In genomic region chr1:46039571-46040052, GRCh38 we compare ENCODE assay signal across 11 cellular contexts.
DNase-seq lines count a peak whose midpoint lies in the region; ATAC-seq lines count a peak whose summit lies in the region.
"Had no signal": no experiment of that assay in that cellular context is flagged by ENCODE, and none has a peak within 500 bp of the region (broad histone marks: within the 10 kb centered on the region; RNA-seq: fewer than 3 reads in every experiment).

No MANE protein-coding gene starts in this region.

- no peak overlapping the region for H3K9ac ChIP-seq in mesenchymal stem cell (ENCODE audit: low read length)

- no peaks in the 10 kb centered on the region for H3K36me3 Mint-ChIP-seq in activated naive CD4-positive, alpha-beta T cell treated with anti-CD3 and anti-CD28 coated beads, Interleukin-2, amount 10 ng/mL, durations not matched to agents 7 days and 5 days
- H3K36me3 Mint-ChIP-seq: activated naive CD8-positive, alpha-beta T cell treated with anti-CD3 and anti-CD28 coated beads, Interleukin-2, amount 10 ng/mL, durations not matched to agents 7 days and 5 days had no signal

- H3K9me3 ChIP-seq in mesenchymal stem cell (ENCODE audit: control insufficient read depth, low read length) = no peaks in the 10 kb centered on the region
- H3K9me3 ChIP-seq: ovary had no signal

- no peak overlapping the region for H3K23ac ChIP-seq in mesenchymal stem cell (ENCODE audit: low read length in 2 of 2)

- no peak overlapping the region for H3K4ac ChIP-seq in mesenchymal stem cell (ENCODE audit: low read depth in 1 of 2, low read length in 2 of 2)

- H3K27me3 ChIP-seq in mesenchymal stem cell (ENCODE audit: control insufficient read depth in 1 of 2, insufficient read depth in 1 of 2, low read length in 2 of 2) = no peaks in the 10 kb centered on the region
- H3K27me3 ChIP-seq: ovary had no signal

- H3K4me3 Mint-ChIP-seq in activated naive CD4-positive, alpha-beta T cell treated with anti-CD3 and anti-CD28 coated beads, Interleukin-2, amount 10 ng/mL, durations not matched to agents 7 days and 5 days = no peak overlapping the region
- H3K4me3 Mint-ChIP-seq: activated naive CD8-positive, alpha-beta T cell treated with anti-CD3 and anti-CD28 coated beads, Interleukin-2, amount 10 ng/mL, durations not matched to agents 7 days and 5 days had no signal

- H2BK120ac ChIP-seq in mesenchymal stem cell (ENCODE audit: low read depth, low read length) = no peak overlapping the region

- H3K27ac Mint-ChIP-seq in activated naive CD4-positive, alpha-beta T cell treated with anti-CD3 and anti-CD28 coated beads, Interleukin-2, amount 10 ng/mL, durations not matched to agents 7 days and 5 days = no peak overlapping the region
- H3K27ac Mint-ChIP-seq: activated naive CD8-positive, alpha-beta T cell treated with anti-CD3 and anti-CD28 coated beads, Interleukin-2, amount 10 ng/mL, durations not matched to agents 7 days and 5 days had no signal

- peak overlapping the region in 1 of 2 experiments; percentile 38 for H3K18ac ChIP-seq in mesenchymal stem cell (ENCODE audit: low read depth in 1 of 2, low read length in 2 of 2)

- H3K36me3 ChIP-seq in mesenchymal stem cell (ENCODE audit: control insufficient read depth in 1 of 2, insufficient read depth in 2 of 2, low read depth in 1 of 2, low read length in 2 of 2) = peaks cover 8 to 42% of the 10 kb centered on the region in 2 experiments
- H3K36me3 ChIP-seq: ovary had no signal

- DNase-seq in Daoy (ENCODE audit: low read depth) (peak; percentile 71), NCI-H2081 treated with DMSO at 0.1 percent for 48 hours (lab: John Stamatoyannopoulos, UW) (peak; percentile 68), cerebellar cortex (ENCODE audit: low spot score) (peak; percentile 62), mesenchymal stem cell (peak; percentile 32), HPDE6-E6E7 (ENCODE audit: extremely low spot score) (no peak)
- no peak for DNase-seq in activated CD4-positive, alpha-beta T cell treated with anti-CD3 and anti-CD28 coated beads for 4 hours
- DNase-seq in activated naive CD4-positive, alpha-beta T cell treated with anti-CD3 and anti-CD28 coated beads, Interleukin-2, amount 10 ng/mL, durations not matched to agents 7 days and 5 days = no peak
- DNase-seq: activated naive CD8-positive, alpha-beta T cell treated with anti-CD3 and anti-CD28 coated beads, Interleukin-2, amount 10 ng/mL, durations not matched to agents 7 days and 5 days; NCI-H187; ovary had no signal

- H2AFZ ChIP-seq in mesenchymal stem cell (ENCODE audit: low read depth, low read length) = no peak overlapping the region

- no peak for ATAC-seq in HG03439 (IDR thresholded peaks at IDR 0.05; ENCODE audit: unreplicated experiment)

- peaks cover 8% of the 10 kb centered on the region for H3K4me1 ChIP-seq in mesenchymal stem cell (ENCODE audit: control insufficient read depth, insufficient read depth, low read depth, low read length)

- no peak overlapping the region for H4K91ac ChIP-seq in mesenchymal stem cell (ENCODE audit: low read length)

- no peak overlapping the region for H3K4me3 ChIP-seq in mesenchymal stem cell (ENCODE audit: insufficient read depth in 1 of 2, low read depth in 1 of 2, low read length in 2 of 2)
- H3K4me3 ChIP-seq: ovary had no signal

- no peak overlapping the region for H2AK5ac ChIP-seq in mesenchymal stem cell (ENCODE audit: low read length, severe bottlenecking)

- H3K27me3 Mint-ChIP-seq in activated naive CD4-positive, alpha-beta T cell treated with anti-CD3 and anti-CD28 coated beads, Interleukin-2, amount 10 ng/mL, durations not matched to agents 7 days and 5 days = no peaks in the 10 kb centered on the region
- H3K27me3 Mint-ChIP-seq: activated naive CD8-positive, alpha-beta T cell treated with anti-CD3 and anti-CD28 coated beads, Interleukin-2, amount 10 ng/mL, durations not matched to agents 7 days and 5 days had no signal

- 78% methylated on average over 4 of the region's 4 CpGs for WGBS in mesenchymal stem cell

- no peak overlapping the region for H2BK15ac ChIP-seq in mesenchymal stem cell (ENCODE audit: low read depth, poor library complexity, severe bottlenecking)

- no peaks in the 10 kb centered on the region for H3K9me3 Mint-ChIP-seq in activated naive CD4-positive, alpha-beta T cell treated with anti-CD3 and anti-CD28 coated beads, Interleukin-2, amount 10 ng/mL, durations not matched to agents 7 days and 5 days
- H3K9me3 Mint-ChIP-seq: activated naive CD8-positive, alpha-beta T cell treated with anti-CD3 and anti-CD28 coated beads, Interleukin-2, amount 10 ng/mL, durations not matched to agents 7 days and 5 days had no signal

- CTCF ChIA-PET in activated naive CD4-positive, alpha-beta T cell treated with anti-CD3 and anti-CD28 coated beads, Interleukin-2, amount 10 ng/mL, durations not matched to agents 7 days and 5 days (lab: Charles Lee) = interaction anchor here (0.6 to 6.3 kb wide), 4 partner anchors 138 to 191 kb away, joined by 4 to 46 read pairs (median 28); partner anchors contain the start of genes P3R3URF and TSPAN1

- H4K8ac ChIP-seq in mesenchymal stem cell (ENCODE audit: low read length) = no peak overlapping the region

- no peak overlapping the region for H3K27ac ChIP-seq in mesenchymal stem cell (ENCODE audit: low read length, poor library complexity, severe bottlenecking)
- H3K27ac ChIP-seq: ovary had no signal

- peaks cover 6% of the 10 kb centered on the region for H3K79me1 ChIP-seq in mesenchymal stem cell (replicated peaks; ENCODE audit: low read length, poor library complexity, severe bottlenecking)

- H2BK5ac ChIP-seq in mesenchymal stem cell (ENCODE audit: low read depth, low read length, poor library complexity, severe bottlenecking) = no peak overlapping the region

- no peak overlapping the region for H2BK12ac ChIP-seq in mesenchymal stem cell (ENCODE audit: low read length in 2 of 2)

- H3K4me1 Mint-ChIP-seq in activated naive CD4-positive, alpha-beta T cell treated with anti-CD3 and anti-CD28 coated beads, Interleukin-2, amount 10 ng/mL, durations not matched to agents 7 days and 5 days = peaks cover 5% of the 10 kb centered on the region

- H3K14ac ChIP-seq in mesenchymal stem cell (ENCODE audit: low read length in 2 of 2) = no peak overlapping the region

- no peak overlapping the region for H3K4me2 ChIP-seq in mesenchymal stem cell (ENCODE audit: low read length, poor library complexity, severe bottlenecking)

Comparison
In these comparisons a context has a peak if more than half of its experiments do, and no peak if none do; other contexts are left out.
1. DNase-seq: peak in Daoy (single experiment), NCI-H2081 treated with DMSO at 0.1 percent for 48 hours (single experiment), cerebellar cortex (single experiment) and mesenchymal stem cell (single experiment); none in HPDE6-E6E7 (single experiment), activated CD4-positive, alpha-beta T cell treated with anti-CD3 and anti-CD28 coated beads for 4 hours (0 of 2) and activated naive CD4-positive, alpha-beta T cell treated with anti-CD3 and anti-CD28 coated beads, Interleukin-2, amount 10 ng/mL, durations not matched to agents 7 days and 5 days (single experiment).